Comparison of ENCODE assay signal across 7 cellular contexts in the genomic region with DNA sequence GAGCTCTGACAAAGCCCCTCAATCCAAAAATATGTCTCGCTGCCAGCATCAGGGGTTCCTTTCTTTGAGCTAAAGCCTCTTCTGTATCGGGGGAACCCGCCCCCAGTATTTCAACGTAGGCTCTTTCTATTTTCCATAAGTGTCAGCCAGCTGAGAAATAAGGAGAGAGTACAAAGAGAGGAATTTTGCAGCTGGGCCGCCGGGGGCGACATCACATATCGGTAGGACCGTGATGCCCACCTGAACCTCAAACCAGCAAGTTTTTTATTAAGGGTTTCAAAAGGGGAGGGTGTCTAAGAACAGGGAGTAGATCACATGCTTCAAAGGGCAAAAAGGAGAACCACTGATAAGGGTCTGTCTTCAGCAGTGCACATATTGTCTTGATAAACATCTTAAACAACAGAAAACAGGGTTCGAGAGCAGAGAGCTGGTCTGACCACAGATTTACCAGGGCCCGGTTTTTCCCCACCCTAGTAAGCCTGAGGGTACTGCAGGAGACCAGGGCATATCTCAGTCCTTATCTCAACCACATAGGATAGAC.
DNase-seq lines count a peak whose midpoint lies in the region; ATAC-seq and TF ChIP-seq lines count a peak whose summit lies in the region.
"Not testable (repeated sequence)": the region's sequence is repeated elsewhere in the genome, so short reads cannot be mapped to it uniquely, and the experiment has no call there.

No MANE protein-coding gene starts in this region.

- H3K27me3 Mint-ChIP-seq in CD4-positive, alpha-beta memory T cell; activated CD4-positive, alpha-beta memory T cell treated with anti-CD3 and anti-CD28 coated beads, Interleukin-2, amount 10 ng/mL, durations not matched to agents 7 days and 5 days; activated naive CD8-positive, alpha-beta T cell: not testable (repeated sequence)

- intact Hi-C loops in CD4-positive, alpha-beta memory T cell (cut with micrococcal nuclease); sigmoid colon (cut with DNase I): not testable (repeated sequence)

- H3K4me1 ChIP-seq in CD4-positive, alpha-beta memory T cell (ENCODE audit: insufficient read depth, low read length), result peaks cover 63% of the 10 kb centered on the region
- not testable (repeated sequence) for H3K4me1 ChIP-seq in sigmoid colon

- not testable (repeated sequence) for H3K9me3 Mint-ChIP-seq in CD4-positive, alpha-beta memory T cell; activated CD4-positive, alpha-beta memory T cell treated with anti-CD3 and anti-CD28 coated beads, Interleukin-2, amount 10 ng/mL, durations not matched to agents 7 days and 5 days; activated naive CD8-positive, alpha-beta T cell (ENCODE audit: low read depth)

- H3K4me3 Mint-ChIP-seq in CD4-positive, alpha-beta memory T cell, result peak overlapping the region; percentile 71 to 93 (median 84)
- not testable (repeated sequence) for H3K4me3 Mint-ChIP-seq in activated CD4-positive, alpha-beta memory T cell treated with anti-CD3 and anti-CD28 coated beads, Interleukin-2, amount 10 ng/mL, durations not matched to agents 7 days and 5 days
- peak overlapping the region; percentile 84 for H3K4me3 Mint-ChIP-seq in activated naive CD8-positive, alpha-beta T cell

- WGBS in sigmoid colon, 2 donors, result 64 to 85% methylated on average over 11 of the region's 11 CpGs

- TF ChIP-seq CTCF in sigmoid colon (IDR thresholded peaks at IDR 0.05), result not testable (repeated sequence)

- POLR2A ChIA-PET in CD4-positive, alpha-beta memory T cell (lab: Charles Lee; ENCODE audit: partially characterized antibody), result interaction anchor here (0.8 to 1.6 kb wide), 7 partner anchors 11 to 58 kb away, joined by 3 to 5 read pairs (median 4); no protein-coding TSS in a partner anchor
- POLR2A ChIA-PET in activated CD4-positive, alpha-beta memory T cell treated with anti-CD3 and anti-CD28 coated beads, Interleukin-2, amount 10 ng/mL, durations not matched to agents 7 days and 5 days (lab: Charles Lee), result interaction anchor here (0.8 to 1.0 kb wide), 2 partner anchors 20 to 26 kb away, joined by 3 to 4 read pairs; no protein-coding TSS in a partner anchor

- peaks cover 49 to 71% (median 61%) of the 10 kb centered on the region in 4 donors for H3K4me1 Mint-ChIP-seq in CD4-positive, alpha-beta memory T cell
- H3K4me1 Mint-ChIP-seq in activated CD4-positive, alpha-beta memory T cell treated with anti-CD3 and anti-CD28 coated beads, Interleukin-2, amount 10 ng/mL, durations not matched to agents 7 days and 5 days, result peaks cover 41% of the 10 kb centered on the region
- H3K4me1 Mint-ChIP-seq in activated naive CD8-positive, alpha-beta T cell (ENCODE audit: low read depth), result peaks cover 75% of the 10 kb centered on the region

- not testable (repeated sequence) for H3K27me3 ChIP-seq in CD4-positive, alpha-beta memory T cell (ENCODE audit: insufficient read depth, low read length)
- H3K27me3 ChIP-seq in sigmoid colon, result peaks cover 0 to 35% (median 5%) of the 10 kb centered on the region in 3 donors

- not testable (repeated sequence) for H3K9me3 ChIP-seq in CD4-positive, alpha-beta memory T cell (ENCODE audit: control insufficient read depth in 1 of 2, low read length in 2 of 2); KOPT-K1 (ENCODE audit: insufficient read depth, low read length, poor library complexity, severe bottlenecking); sigmoid colon

- H3K27ac Mint-ChIP-seq in CD4-positive, alpha-beta memory T cell, result peak overlapping the region; percentile 72 to 96 (median 83)
- H3K27ac Mint-ChIP-seq in activated CD4-positive, alpha-beta memory T cell treated with anti-CD3 and anti-CD28 coated beads, Interleukin-2, amount 10 ng/mL, durations not matched to agents 7 days and 5 days, result peak overlapping the region; percentile 91
- peak overlapping the region; percentile 89 for H3K27ac Mint-ChIP-seq in activated naive CD8-positive, alpha-beta T cell

- CTCF ChIA-PET in CD4-positive, alpha-beta memory T cell (lab: Charles Lee; ENCODE audit: partially characterized antibody), result interaction anchor here (1.1 to 1.5 kb wide), 4 partner anchors 9 to 100 kb away, joined by 3 to 17 read pairs (median 6); no protein-coding TSS in a partner anchor
- CTCF ChIA-PET in activated CD4-positive, alpha-beta memory T cell treated with anti-CD3 and anti-CD28 coated beads, Interleukin-2, amount 10 ng/mL, durations not matched to agents 7 days and 5 days (lab: Charles Lee), result interaction anchor here (1.3 to 2.0 kb wide), 3 partner anchors 11 to 100 kb away, joined by 3 to 8 read pairs (median 6); no protein-coding TSS in a partner anchor

- not testable (repeated sequence) for DNase-seq in CD4-positive, alpha-beta memory T cell; activated CD4-positive, alpha-beta memory T cell treated with anti-CD3 and anti-CD28 coated beads, Interleukin-2, amount 10 ng/mL, durations not matched to agents 7 days and 5 days
- peak; percentile 5 for DNase-seq in OCI-M1 (lab: John Stamatoyannopoulos, UW)
- peak; percentile 33 for DNase-seq in left lobe of liver (ENCODE audit: low spot score)
- DNase-seq in sigmoid colon, result peak; percentile 49

- H3K36me3 ChIP-seq in CD4-positive, alpha-beta memory T cell (ENCODE audit: insufficient read depth, low read length); KOPT-K1 (ENCODE audit: insufficient read depth, low read length); sigmoid colon: not testable (repeated sequence)

- not testable (repeated sequence) for TF ChIP-seq EP300 in sigmoid colon (IDR thresholded peaks at IDR 0.05)

- H3K27ac ChIP-seq in CD4-positive, alpha-beta memory T cell (ENCODE audit: low read depth, low read length), result peak overlapping the region; percentile 10
- H3K27ac ChIP-seq in KOPT-K1 (ENCODE audit: low read depth, low read length, poor library complexity, severe bottlenecking), result peak overlapping the region; percentile 62
- H3K27ac ChIP-seq in sigmoid colon, result not testable (repeated sequence)

- ATAC-seq in left lobe of liver, result not testable (repeated sequence)

- H3K36me3 Mint-ChIP-seq in CD4-positive, alpha-beta memory T cell; activated CD4-positive, alpha-beta memory T cell treated with anti-CD3 and anti-CD28 coated beads, Interleukin-2, amount 10 ng/mL, durations not matched to agents 7 days and 5 days (ENCODE audit: low read depth); activated naive CD8-positive, alpha-beta T cell: not testable (repeated sequence)

- peak overlapping the region in 1 of 2 donors; percentile 20 for H3K4me3 ChIP-seq in CD4-positive, alpha-beta memory T cell (ENCODE audit: low read length in 2 of 2)
- H3K4me3 ChIP-seq in sigmoid colon, result not testable (repeated sequence)

- not testable (repeated sequence) for TF ChIP-seq POLR2A in sigmoid colon (IDR thresholded peaks at IDR 0.05)
